Comparison of ENCODE assay signal across 27 cellular contexts in genomic region chr15:61794881-61795280, GRCh38.
A peak's percentile ranks its signal among the peaks of the same experiment; 100 is the strongest.
DNase-seq lines count a peak whose midpoint lies in the region; ATAC-seq and TF ChIP-seq lines count a peak whose summit lies in the region.
"Had no signal": no experiment of that assay in that cellular context is flagged by ENCODE, and none has a peak within 500 bp of the region (broad histone marks: within the 10 kb centered on the region; RNA-seq: fewer than 3 reads in every experiment).

No MANE protein-coding gene starts in this region.

- TF ChIP-seq CTCF in RWPE2 (IDR thresholded peaks at IDR 0.05; ENCODE audit: poor library complexity, severe bottlenecking), result no peak
- TF ChIP-seq CTCF in fibroblast of mammary gland (conservative IDR thresholded peaks at IDR 0.05; ENCODE audit: control insufficient read depth, insufficient read depth, low read depth, low read length), result no peak

- H3K4me2 ChIP-seq in skeletal muscle satellite cell (ENCODE audit: low read length), result peak overlapping the region; percentile 43
- H3K4me2 ChIP-seq: hepatocyte had no signal

- H3K9ac ChIP-seq in skeletal muscle satellite cell (ENCODE audit: low read depth, low read length), result peak overlapping the region; percentile 56

- H3K36me3 ChIP-seq in RWPE2 (ENCODE audit: low read depth) (no peaks in the 10 kb centered on the region), skeletal muscle satellite cell (ENCODE audit: insufficient read depth, low read length) (no peaks in the 10 kb centered on the region)
- H3K36me3 ChIP-seq: gastrocnemius medialis, left ventricle myocardium inferior, neutrophil, suprapubic skin had no signal

- H3K4me1 ChIP-seq in RWPE2 (ENCODE audit: insufficient read depth, poor library complexity, severe bottlenecking), result peaks cover 28% of the 10 kb centered on the region
- peaks cover 30% of the 10 kb centered on the region for H3K4me1 ChIP-seq in skeletal muscle satellite cell (ENCODE audit: control insufficient read depth, insufficient read depth, low read length)
- H3K4me1 ChIP-seq: gastrocnemius medialis, left ventricle myocardium inferior, suprapubic skin had no signal

- peak overlapping the region; percentile 79 for H3K27ac ChIP-seq in RWPE2 (ENCODE audit: poor library complexity, severe bottlenecking)
- H3K27ac ChIP-seq: gastrocnemius medialis, hepatocyte, left ventricle myocardium inferior, neutrophil, suprapubic skin had no signal

- H3K27me3 ChIP-seq in RWPE2 (ENCODE audit: insufficient read depth, poor library complexity, severe bottlenecking) (no peaks in the 10 kb centered on the region), skeletal muscle satellite cell (ENCODE audit: control insufficient read depth, insufficient read depth, low read length) (no peaks in the 10 kb centered on the region)
- H3K27me3 ChIP-seq: gastrocnemius medialis, hepatocyte, neutrophil had no signal

- DNase-seq in GM04504 (ENCODE audit: low read depth) (peak; percentile 2), RWPE2 (ENCODE audit: low spot score) (no peak), fibroblast of mammary gland (ENCODE audit: low read depth) (peak; percentile 90), NCI-H1436 treated with DMSO at 0.1 percent for 48 hours (lab: John Stamatoyannopoulos, UW) (no peak), SIG-M5 treated with dmso at 0.1 percent for 504 hours (lab: John Stamatoyannopoulos, UW; ENCODE audit: unreplicated experiment) (no peak)
- DNase-seq: activated CD4-positive, alpha-beta T cell treated with anti-CD3 and anti-CD28 coated beads for 36 hours; activated CD8-positive, alpha-beta memory T cell treated with anti-CD3 and anti-CD28 coated beads for 24 hours; activated effector memory CD4-positive, alpha-beta T cell treated with Interleukin-2 at 50 U/mL for 16 hours; activated naive CD8-positive, alpha-beta T cell treated with anti-CD3 and anti-CD28 coated beads, Interleukin-2, amount 10 ng/mL, durations not matched to agents 7 days and 5 days; Calu3; cerebellar nuclear complex; gastrocnemius medialis; immature natural killer cell; left ventricle myocardium inferior; MM.1S; NCI-H1417 treated with DMSO at 0.1 percent for 48 hours; NCI-H446; stimulated activated CD4-positive, alpha-beta T cell treated with anti-CD3 and anti-CD28 coated beads, Interleukin-15, amount 100 ng/mL, for 24 hours; stimulated activated naive B cell treated with anti-CD40 and anti-IgM and Interleukin-4, amounts not matched to agents 10 μg/mL and 1 μg/mL and 100 μg/mL, for 72 hours had no signal

- H3K9me3 ChIP-seq in RWPE2 (ENCODE audit: severe bottlenecking) (no peaks in the 10 kb centered on the region), skeletal muscle satellite cell (replicated peaks; ENCODE audit: low read length) (peaks cover 4% of the 10 kb centered on the region)
- H3K9me3 ChIP-seq: gastrocnemius medialis, neutrophil, suprapubic skin had no signal

- H3K4me3 ChIP-seq in RWPE2 (ENCODE audit: severe bottlenecking) (no peak overlapping the region), fibroblast of mammary gland (ENCODE audit: control insufficient read depth, low read depth, low read length) (no peak overlapping the region), skeletal muscle satellite cell (ENCODE audit: low read length) (no peak overlapping the region)
- H3K4me3 ChIP-seq: gastrocnemius medialis, hepatocyte, K562, left ventricle myocardium inferior, suprapubic skin had no signal

- peak; percentile 88 for ATAC-seq in RWPE2 (ENCODE audit: low read depth)
- no peak for ATAC-seq in HG03097 (IDR thresholded peaks at IDR 0.05; ENCODE audit: low FRiP score, unreplicated experiment)
- ATAC-seq: activated CD4-positive, alpha-beta T cell treated with anti-CD3 and anti-CD28 coated beads for 36 hours; K562; Right ventricle myocardium inferior; sciatic nerve; stimulated activated naive B cell treated with anti-CD40 and anti-IgM and Interleukin-4, amounts not matched to agents 10 μg/mL and 1 μg/mL and 100 μg/mL, for 72 hours had no signal

Comparison
In these comparisons a context has a peak if more than half of its experiments do, and no peak if none do; other contexts are left out.
1. DNase-seq: peak in GM04504 (single experiment) and fibroblast of mammary gland (single experiment); none in RWPE2 (single experiment), NCI-H1436 treated with DMSO at 0.1 percent for 48 hours (single experiment) and SIG-M5 treated with dmso at 0.1 percent for 504 hours (single experiment).